In genomic region chr18:77911973-77912372, GRCh38 we compare ENCODE assay signal across 19 cellular contexts.
DNase-seq lines count a peak whose midpoint lies in the region; ATAC-seq and TF ChIP-seq lines count a peak whose summit lies in the region.
"Had no signal": no experiment of that assay in that cellular context is flagged by ENCODE, and none has a peak within 500 bp of the region (broad histone marks: within the 10 kb centered on the region; RNA-seq: fewer than 3 reads in every experiment).

No MANE protein-coding gene starts in this region.

- H3K27me3 Mint-ChIP-seq in activated T-cell treated with anti-CD3 and anti-CD28 coated beads, Interleukin-2, amount 50 U/mL, for 4 hours (ENCODE audit: low read depth): peaks cover 4% of the 10 kb centered on the region

- H3K27ac ChIP-seq in iPS-20b (ENCODE audit: low read length): no peak overlapping the region
- H3K27ac ChIP-seq in coronary artery: no peak overlapping the region
- H3K27ac ChIP-seq: KMS-11 had no signal

- H3K4me1 Mint-ChIP-seq in activated T-cell treated with anti-CD3 and anti-CD28 coated beads, Interleukin-2, amount 50 U/mL, for 4 hours (ENCODE audit: low read depth): no peaks in the 10 kb centered on the region
- H3K4me1 Mint-ChIP-seq: CD14-positive monocyte had no signal

- H3K9me3 ChIP-seq in iPS-20b (ENCODE audit: insufficient read depth, low read depth, low read length): no peaks in the 10 kb centered on the region

- DNase-seq in NCI-H1092 treated with DMSO at 0.1 percent for 48 hours (lab: John Stamatoyannopoulos, UW): peak; percentile 88
- DNase-seq in NCI-H146 treated with DMSO at 0.1 percent for 48 hours (lab: John Stamatoyannopoulos, UW; ENCODE audit: unreplicated experiment): peak; percentile 85
- DNase-seq in NCI-H748 (lab: John Stamatoyannopoulos, UW; ENCODE audit: unreplicated experiment): peak; percentile 92
- DNase-seq in activated T-cell treated with anti-CD3 and anti-CD28 coated beads, Interleukin-2, amount 50 U/mL, for 4 hours: no peak
- no peak for DNase-seq in NOMO-1 (lab: John Stamatoyannopoulos, UW; ENCODE audit: unreplicated experiment in 2 of 2)
- DNase-seq in coronary artery (ENCODE audit: low spot score): no peak
- DNase-seq: AML-193, DMS153, H7, NCI-H1930, NCI-H2227 treated with DMSO at 0.1 percent for 48 hours, NCI-H774, SHP77, T-helper 1 cell had no signal

- H3K9me3 Mint-ChIP-seq in activated T-cell treated with anti-CD3 and anti-CD28 coated beads, Interleukin-2, amount 50 U/mL, for 4 hours: no peaks in the 10 kb centered on the region

- no peak for TF ChIP-seq CTCF in coronary artery (IDR thresholded peaks at IDR 0.05)

- H3K36me3 Mint-ChIP-seq in activated T-cell treated with anti-CD3 and anti-CD28 coated beads, Interleukin-2, amount 50 U/mL, for 4 hours (ENCODE audit: insufficient read depth): no peaks in the 10 kb centered on the region
- H3K36me3 Mint-ChIP-seq: CD14-positive monocyte had no signal

- H3K36me3 ChIP-seq in iPS-20b (ENCODE audit: insufficient read depth, low read depth, low read length): no peaks in the 10 kb centered on the region

- H3K4me3 ChIP-seq in iPS-20b (ENCODE audit: low read length): 0 out of 2 replicates have a peak overlapping the region, but pooled peaks have one; percentile 26
- no peak overlapping the region for H3K4me3 ChIP-seq in coronary artery

- no peaks in the 10 kb centered on the region for H3K27me3 ChIP-seq in iPS-20b (ENCODE audit: insufficient read depth, low read length)

- ATAC-seq in activated T-cell treated with anti-CD3 and anti-CD28 coated beads, Interleukin-2, amount 50 U/mL, for 4 hours: no peak
- ATAC-seq in GM19328 (IDR thresholded peaks at IDR 0.05; ENCODE audit: unreplicated experiment): no peak
- ATAC-seq: SK-N-SH treated with all-trans-retinoic acid at 6 μM for 48 hours had no signal

- no peak overlapping the region for H3K9ac ChIP-seq in iPS-20b (ENCODE audit: low read depth, low read length)
- H3K9ac ChIP-seq: KMS-11 had no signal

- H3K4me3 Mint-ChIP-seq in activated T-cell treated with anti-CD3 and anti-CD28 coated beads, Interleukin-2, amount 50 U/mL, for 4 hours: no peak overlapping the region
- H3K4me3 Mint-ChIP-seq: CD14-positive monocyte had no signal

- H3K4me1 ChIP-seq in iPS-20b (ENCODE audit: insufficient read depth, low read length): peaks cover 9% of the 10 kb centered on the region; the same call in 1 of the 2 replicates

Comparison
In these comparisons a context has a peak if more than half of its experiments do, and no peak if none do; other contexts are left out.
1. DNase-seq: peak in NCI-H1092 treated with DMSO at 0.1 percent for 48 hours (single experiment), NCI-H146 treated with DMSO at 0.1 percent for 48 hours (single experiment) and NCI-H748 (single experiment); none in activated T-cell treated with anti-CD3 and anti-CD28 coated beads, Interleukin-2, amount 50 U/mL, for 4 hours (single experiment), NOMO-1 (0 of 2) and coronary artery (single experiment).